Comparison of ENCODE assay signal across 24 cellular contexts in genomic region chr3:11014253-11014652, GRCh38. TPM values are rescaled to one million over a fixed set of nuclear protein-coding genes. Genes with fewer than 3 reads are reported as not detected.
"Had no signal": no experiment of that assay in that cellular context is flagged by ENCODE, and none has a peak within 500 bp of the region (broad histone marks: within the 10 kb centered on the region; RNA-seq: fewer than 3 reads in every experiment).

No MANE protein-coding gene starts in this region.

- H3K27ac ChIP-seq: colonic mucosa, neutrophil, ovary, suprapubic skin, tibial nerve, upper lobe of right lung, vagina had no signal

- H3K36me3 Mint-ChIP-seq: naive thymus-derived CD4-positive, alpha-beta T cell had no signal

- H3K36me3 ChIP-seq: colonic mucosa, neutrophil, ovary, suprapubic skin, tibial nerve, upper lobe of right lung, vagina had no signal

- DNase-seq: colonic mucosa; dermis blood vessel endothelial cell; effector CD4-positive, alpha-beta T cell; endodermal cell; erythroblast; foreskin melanocyte; islet precursor cell; mammary epithelial cell; naive thymus-derived CD4-positive, alpha-beta T cell; nephron progenitor cell; ovary; right cardiac atrium; small intestine; stimulated activated CD4-positive, alpha-beta T cell treated with anti-CD3 and anti-CD28 coated beads, Interleukin-12 subunit alpha, Interleukin-12 subunit beta, amount 100 ng/mL, for 4 hours; stimulated activated CD4-positive, alpha-beta T cell treated with anti-CD3 and anti-CD28 coated beads, Interleukin-2, amount 100 ng/mL, for 48 hours; stimulated activated naive CD4-positive, alpha-beta T cell treated with Interleukin-2 at 50 U/mL for 16 hours; upper lobe of right lung had no signal

- H3K4me3 Mint-ChIP-seq: endodermal cell; naive thymus-derived CD4-positive, alpha-beta T cell; nephron progenitor cell had no signal

- H3K27ac Mint-ChIP-seq: endodermal cell; naive thymus-derived CD4-positive, alpha-beta T cell; nephron progenitor cell; progenitor cell of endocrine pancreas had no signal

- H3K27me3 ChIP-seq: colonic mucosa, ovary, tibial nerve, upper lobe of right lung, vagina had no signal

- H3K9me3 ChIP-seq: colonic mucosa, neutrophil, ovary, suprapubic skin, tibial nerve, upper lobe of right lung, vagina had no signal

- H3K4me3 ChIP-seq: colonic mucosa, ovary, suprapubic skin, tibial nerve, upper lobe of right lung, vagina had no signal

- ATAC-seq: left lobe of liver; naive thymus-derived CD4-positive, alpha-beta T cell; right cardiac atrium; upper lobe of right lung had no signal

- H3K9me3 Mint-ChIP-seq: endodermal cell, nephron progenitor cell had no signal

- H3K4me1 Mint-ChIP-seq: endodermal cell; naive thymus-derived CD4-positive, alpha-beta T cell had no signal

- H3K4me1 ChIP-seq: colonic mucosa, upper lobe of right lung, vagina had no signal

- FAIRE-seq: endothelial cell of umbilical vein, small intestine had no signal

RNA-seq across cellular contexts. Expression of gene SLC6A1, which starts 21.7 kb away (rescaled TPM):
- total RNA-seq: dermis blood vessel endothelial cell; endothelial cell of umbilical vein; naive thymus-derived CD4-positive, alpha-beta T cell; progenitor cell of endocrine pancreas had no signal
- polyA plus RNA-seq: endothelial cell of umbilical vein; mammary epithelial cell; naive thymus-derived CD4-positive, alpha-beta T cell had no signal
